In the genomic region with DNA sequence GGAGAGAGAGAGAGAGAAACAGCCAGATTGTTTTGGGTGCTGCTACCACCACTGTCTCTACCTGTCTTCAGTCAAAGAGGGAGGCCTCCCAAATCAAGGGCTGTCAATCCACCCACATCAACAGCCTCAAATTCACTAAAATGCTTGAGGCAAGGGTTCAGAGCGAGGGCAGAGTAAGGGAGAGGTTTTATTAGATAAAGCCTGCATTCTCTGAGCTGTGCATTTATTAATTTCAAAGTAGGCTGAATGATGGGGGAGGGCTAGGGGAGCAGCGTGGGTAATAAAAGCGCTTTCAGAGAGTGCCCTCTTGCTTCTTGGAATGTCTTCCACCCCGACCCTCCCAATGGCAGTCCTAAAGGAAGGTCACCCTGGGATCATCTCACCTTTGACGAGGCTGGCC, we compare ENCODE assay signal across 28 cellular contexts.
"Had no signal": no experiment of that assay in that cellular context is flagged by ENCODE, and none has a peak within 500 bp of the region (broad histone marks: within the 10 kb centered on the region; RNA-seq: fewer than 3 reads in every experiment).

No MANE protein-coding gene starts in this region.

- H3K9me3 ChIP-seq: body of pancreas, left ventricle myocardium inferior, right lobe of liver, stomach, transverse colon, uterus had no signal

- H3K4me1 ChIP-seq: body of pancreas, parathyroid adenoma, transverse colon, uterus had no signal

- H3K27me3 Mint-ChIP-seq: activated CD4-positive, alpha-beta memory T cell treated with anti-CD3 and anti-CD28 coated beads, Interleukin-2, amount 10 ng/mL, durations not matched to agents 7 days and 5 days; activated CD4-positive, alpha-beta T cell treated with anti-CD3 and anti-CD28 coated beads, Interleukin-2, amount 10 ng/mL, durations not matched to agents 24 days and 14 days; activated naive CD8-positive, alpha-beta T cell treated with anti-CD3 and anti-CD28 coated beads, Interleukin-2, amount 50 U/mL, for 24 hours; dendritic cell treated with granulocyte-macrophage colony-stimulating factor and Interleukin-4, amounts not matched to agents 40 ng/mL and 50 ng/mL, for 4 days; stimulated activated memory B cell treated with anti-CD40 and anti-IgM and Interleukin-4, amounts not matched to agents 10 μg/mL and 1 μg/mL and 100 μg/mL, for 72 hours had no signal

- H3K27ac Mint-ChIP-seq: activated CD4-positive, alpha-beta memory T cell treated with anti-CD3 and anti-CD28 coated beads, Interleukin-2, amount 10 ng/mL, durations not matched to agents 7 days and 5 days; activated CD4-positive, alpha-beta T cell treated with anti-CD3 and anti-CD28 coated beads, Interleukin-2, amount 10 ng/mL, durations not matched to agents 24 days and 14 days; activated naive CD4-positive, alpha-beta T cell treated with anti-CD3 and anti-CD28 coated beads, Interleukin-2, amount 10 ng/mL, durations not matched to agents 7 days and 5 days; activated naive CD8-positive, alpha-beta T cell treated with anti-CD3 and anti-CD28 coated beads, Interleukin-2, amount 50 U/mL, for 24 hours; dendritic cell treated with granulocyte-macrophage colony-stimulating factor and Interleukin-4, amounts not matched to agents 40 ng/mL and 50 ng/mL, for 4 days; immature natural killer cell; natural killer cell treated with Interleukin-12 subunit alpha and Interleukin-12 subunit beta and Interleukin-15 and Interleukin-18, amount 100 ng/mL, for 72 hours; stimulated activated memory B cell treated with anti-CD40 and anti-IgM and Interleukin-4, amounts not matched to agents 10 μg/mL and 1 μg/mL and 100 μg/mL, for 72 hours; T-helper 2 cell treated with Interferon-gamma antibody and Interleukin-4, amounts not matched to agents 5 μg/mL and 100 μg/mL, for 36 hours had no signal

- H3K36me3 Mint-ChIP-seq: activated naive CD4-positive, alpha-beta T cell treated with anti-CD3 and anti-CD28 coated beads, Interleukin-2, amount 10 ng/mL, durations not matched to agents 7 days and 5 days; stimulated activated memory B cell treated with anti-CD40 and anti-IgM and Interleukin-4, amounts not matched to agents 10 μg/mL and 1 μg/mL and 100 μg/mL, for 72 hours had no signal

- H3K4me1 Mint-ChIP-seq: activated CD4-positive, alpha-beta memory T cell treated with anti-CD3 and anti-CD28 coated beads, Interleukin-2, amount 10 ng/mL, durations not matched to agents 7 days and 5 days; activated CD4-positive, alpha-beta T cell treated with anti-CD3 and anti-CD28 coated beads, Interleukin-2, amount 10 ng/mL, durations not matched to agents 24 days and 14 days; activated naive CD4-positive, alpha-beta T cell treated with anti-CD3 and anti-CD28 coated beads, Interleukin-2, amount 10 ng/mL, durations not matched to agents 7 days and 5 days; immature natural killer cell had no signal

- H3K27ac ChIP-seq: body of pancreas, foreskin keratinocyte, hepatocyte, left ventricle myocardium inferior, parathyroid adenoma, right lobe of liver, skin epidermis, stomach, transverse colon, uterus, VCaP had no signal

- H3K4me3 Mint-ChIP-seq: activated CD4-positive, alpha-beta memory T cell treated with anti-CD3 and anti-CD28 coated beads, Interleukin-2, amount 10 ng/mL, durations not matched to agents 7 days and 5 days; activated CD4-positive, alpha-beta T cell treated with anti-CD3 and anti-CD28 coated beads, Interleukin-2, amount 10 ng/mL, durations not matched to agents 24 days and 14 days; activated naive CD4-positive, alpha-beta T cell treated with anti-CD3 and anti-CD28 coated beads, Interleukin-2, amount 10 ng/mL, durations not matched to agents 7 days and 5 days; activated naive CD8-positive, alpha-beta T cell treated with anti-CD3 and anti-CD28 coated beads, Interleukin-2, amount 50 U/mL, for 24 hours; dendritic cell treated with granulocyte-macrophage colony-stimulating factor and Interleukin-4, amounts not matched to agents 40 ng/mL and 50 ng/mL, for 4 days; immature natural killer cell; natural killer cell treated with Interleukin-12 subunit alpha and Interleukin-12 subunit beta and Interleukin-15 and Interleukin-18, amount 100 ng/mL, for 72 hours; stimulated activated memory B cell treated with anti-CD40 and anti-IgM and Interleukin-4, amounts not matched to agents 10 μg/mL and 1 μg/mL and 100 μg/mL, for 72 hours; T-helper 2 cell treated with Interferon-gamma antibody and Interleukin-4, amounts not matched to agents 5 μg/mL and 100 μg/mL, for 36 hours had no signal

- ATAC-seq: activated CD4-positive, CD25-positive, alpha-beta regulatory T cell treated with anti-CD3 and anti-CD28 coated beads, Interleukin-2, amount 50 U/mL, for 24 hours; activated naive CD8-positive, alpha-beta T cell treated with anti-CD3 and anti-CD28 coated beads, Interleukin-2, amount 50 U/mL, for 24 hours; body of pancreas; foreskin keratinocyte; natural killer cell treated with Interleukin-12 subunit alpha and Interleukin-12 subunit beta and Interleukin-15 and Interleukin-18, amount 100 ng/mL, for 72 hours; right lobe of liver; stimulated activated memory B cell treated with anti-CD40 and anti-IgM and Interleukin-4, amounts not matched to agents 10 μg/mL and 1 μg/mL and 100 μg/mL, for 72 hours had no signal

- H3K27me3 ChIP-seq: body of pancreas, foreskin keratinocyte, hepatocyte, right lobe of liver, stomach, transverse colon, uterus had no signal

- H3K4me3 ChIP-seq: body of pancreas, hepatocyte, left ventricle myocardium inferior, right lobe of liver, skin epidermis, stomach, transverse colon, uterus had no signal

- DNase-seq: activated CD4-positive, alpha-beta memory T cell treated with anti-CD3 and anti-CD28 coated beads, Interleukin-2, amount 10 ng/mL, durations not matched to agents 7 days and 5 days; activated CD4-positive, alpha-beta T cell treated with anti-CD3 and anti-CD28 coated beads, Interleukin-2, amount 10 ng/mL, durations not matched to agents 24 days and 14 days; activated effector memory CD4-positive, alpha-beta T cell treated with anti-CD3 and anti-CD28 coated beads, Interleukin-2, amount 50 U/mL, for 16 hours; activated naive CD4-positive, alpha-beta T cell treated with anti-CD3 and anti-CD28 coated beads, Interleukin-2, amount 10 ng/mL, durations not matched to agents 7 days and 5 days; activated naive CD8-positive, alpha-beta T cell treated with anti-CD3 and anti-CD28 coated beads, Interleukin-2, amount 50 U/mL, for 24 hours; anterior cingulate cortex; effector CD4-positive, alpha-beta T cell; erythroblast; foreskin keratinocyte; immature natural killer cell; kidney glomerular epithelial cell; midbrain; right lobe of liver; stimulated activated CD4-positive, alpha-beta T cell treated with anti-CD3 and anti-CD28 coated beads, Interleukin-2, amount 100 ng/mL, for 24 hours; stomach; transverse colon had no signal

- H3K36me3 ChIP-seq: left ventricle myocardium inferior, right lobe of liver, stomach, transverse colon, uterus had no signal

- H3K9me3 Mint-ChIP-seq: activated CD4-positive, alpha-beta T cell treated with anti-CD3 and anti-CD28 coated beads, Interleukin-2, amount 10 ng/mL, durations not matched to agents 24 days and 14 days; dendritic cell treated with granulocyte-macrophage colony-stimulating factor and Interleukin-4, amounts not matched to agents 40 ng/mL and 50 ng/mL, for 4 days had no signal
